In the genomic region with DNA sequence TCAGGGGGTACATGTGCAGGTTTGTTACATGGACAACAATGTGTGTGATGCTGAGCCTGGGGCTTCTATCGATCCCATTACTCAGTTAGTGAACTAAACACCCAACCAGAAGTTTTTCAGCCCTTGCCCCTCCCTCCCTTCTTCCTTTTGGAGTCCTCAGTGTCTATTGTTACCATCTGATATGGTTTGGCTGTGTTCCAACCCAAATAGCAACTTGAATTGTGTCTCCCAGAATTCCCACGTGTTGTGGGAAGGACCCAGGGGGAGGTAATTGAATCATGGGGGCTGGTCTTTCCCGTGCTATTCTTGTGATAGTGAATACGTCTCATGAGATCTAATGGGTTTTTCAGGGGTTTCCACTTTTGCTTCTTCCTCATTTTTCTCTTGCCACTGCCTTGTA, we compare ENCODE assay signal across 8 cellular contexts.
DNase-seq lines count a peak whose midpoint lies in the region; TF ChIP-seq lines count a peak whose summit lies in the region.
"Not testable (repeated sequence)": the region's sequence is repeated elsewhere in the genome, so short reads cannot be mapped to it uniquely, and the experiment has no call there.

No MANE protein-coding gene starts in this region.

- in situ Hi-C loops in astrocyte of the cerebellum (cut with HindIII; ENCODE audit: low sequenced_read_pairs): not testable (repeated sequence)

- H3K27ac Mint-ChIP-seq in nephron: peak overlapping the region; percentile 90 to 97 (median 97)
- not testable (repeated sequence) for H3K27ac Mint-ChIP-seq in type B pancreatic cell

- DNase-seq in Daoy (ENCODE audit: low read depth) (peak; percentile 38), NCI-H146 (lab: John Stamatoyannopoulos, UW) (peak; percentile 16), RPMI7951 (ENCODE audit: low read depth) (peak; percentile 33), astrocyte of the cerebellum (ENCODE audit: low read depth) (peak; percentile 68), choroid plexus epithelial cell (ENCODE audit: low read depth) (peak; percentile 67), fibroblast of villous mesenchyme (ENCODE audit: low read depth) (peak; percentile 10)
- not testable (repeated sequence) for DNase-seq in type B pancreatic cell (ENCODE audit: extremely low spot score, unreplicated experiment)

- TF ChIP-seq CTCF in astrocyte of the cerebellum (IDR thresholded peaks at IDR 0.05; ENCODE audit: low read depth, low read length, missing control alignments); choroid plexus epithelial cell (conservative IDR thresholded peaks at IDR 0.05; ENCODE audit: low read depth, low read length); fibroblast of villous mesenchyme (IDR thresholded peaks at IDR 0.05; ENCODE audit: insufficient read depth, low read depth, low read length); nephron (IDR thresholded peaks at IDR 0.05; ENCODE audit: unreplicated experiment in 3 of 3); type B pancreatic cell (conservative IDR thresholded peaks at IDR 0.05): not testable (repeated sequence)

- not testable (repeated sequence) for H3K27me3 Mint-ChIP-seq in nephron (ENCODE audit: low read depth); type B pancreatic cell

- not testable (repeated sequence) for H3K36me3 Mint-ChIP-seq in nephron (ENCODE audit: low read depth)
- H3K36me3 Mint-ChIP-seq in type B pancreatic cell: peaks cover 15% of the 10 kb centered on the region

- H3K4me3 Mint-ChIP-seq in nephron (peak overlapping the region in 2 of 3 experiments; percentile 4 to 20), type B pancreatic cell (peak overlapping the region; percentile 16)

- not testable (repeated sequence) for H3K4me3 ChIP-seq in astrocyte of the cerebellum (ENCODE audit: low read depth, low read length); choroid plexus epithelial cell (ENCODE audit: low read depth, low read length); fibroblast of villous mesenchyme (ENCODE audit: low read depth, low read length)

- H3K4me1 Mint-ChIP-seq in nephron: peaks cover 52% of the 10 kb centered on the region
- peaks cover 12% of the 10 kb centered on the region for H3K4me1 Mint-ChIP-seq in type B pancreatic cell (ENCODE audit: unreplicated experiment)

- not testable (repeated sequence) for H3K9me3 Mint-ChIP-seq in nephron, type B pancreatic cell
